21 cellular contexts compared by ENCODE assay signal in genomic region chr18:49886891-49887764, GRCh38.
DNase-seq lines count a peak whose midpoint lies in the region; ATAC-seq, FAIRE-seq and TF ChIP-seq lines count a peak whose summit lies in the region.
"Had no signal": no experiment of that assay in that cellular context is flagged by ENCODE, and none has a peak within 500 bp of the region (broad histone marks: within the 10 kb centered on the region; RNA-seq: fewer than 3 reads in every experiment).

No MANE protein-coding gene starts in this region.

- TF ChIP-seq EP300 in K562 (IDR thresholded peaks at IDR 0.05; ENCODE audit: low read length), result no peak

- no peak for FAIRE-seq in K562 (lab: Jason Lieb, UNC)
- FAIRE-seq: endometrium had no signal

- H3K4me3 ChIP-seq in Karpas-422 (ENCODE audit: low read length), result no peak overlapping the region
- no peak overlapping the region for H3K4me3 ChIP-seq in K562
- no peak overlapping the region for H3K4me3 ChIP-seq in brain microvascular endothelial cell (ENCODE audit: low read depth, low read length)
- H3K4me3 ChIP-seq: heart right ventricle, MG63, Peyer's patch, vagina had no signal

- BruUV-seq in K562 (replicated peaks; lab: Mats Ljungman, UMichigan), result no TSS peak

- H3K27me3 ChIP-seq in Karpas-422 (ENCODE audit: low read length), result no peaks in the 10 kb centered on the region
- H3K27me3 ChIP-seq in K562 (ENCODE audit: control insufficient read depth in 2 of 2, insufficient read depth in 2 of 2, low read length in 2 of 2), result no peaks in the 10 kb centered on the region
- no peaks in the 10 kb centered on the region for H3K27me3 ChIP-seq in brain microvascular endothelial cell (replicated peaks)
- H3K27me3 ChIP-seq: MG63, Peyer's patch, vagina had no signal

- peak; percentile 75 for ATAC-seq in activated naive CD8-positive, alpha-beta T cell treated with anti-CD3 and anti-CD28 coated beads, Interleukin-2, amount 50 U/mL, for 24 hours
- ATAC-seq in K562 (peak; percentile 69), HG03108 (IDR thresholded peaks at IDR 0.05; ENCODE audit: unreplicated experiment) (no peak)
- ATAC-seq: heart right ventricle, left colon had no signal

- no peaks in the 10 kb centered on the region for H4K20me1 ChIP-seq in Karpas-422 (ENCODE audit: insufficient read depth, low read depth, low read length)
- H4K20me1 ChIP-seq in K562 (replicated peaks; ENCODE audit: control insufficient read depth, insufficient read depth, low read length), result no peaks in the 10 kb centered on the region

- POLR2A ChIA-PET in K562 (lab: Yijun Ruan, JAX), result no interaction called here

- no peak overlapping the region for H3K4me3 Mint-ChIP-seq in activated naive CD8-positive, alpha-beta T cell treated with anti-CD3 and anti-CD28 coated beads, Interleukin-2, amount 50 U/mL, for 24 hours
- H3K4me3 Mint-ChIP-seq in activated naive CD8-positive, alpha-beta T cell treated with anti-CD3 and anti-CD28 coated beads for 36 hours, result no peak overlapping the region
- H3K4me3 Mint-ChIP-seq in type B pancreatic cell, result no peak overlapping the region
- H3K4me3 Mint-ChIP-seq: activated CD4-positive, alpha-beta T cell treated with anti-CD3 and anti-CD28 coated beads, Interleukin-2, amount 10 ng/mL, durations not matched to agents 24 days and 14 days; brain; naive B cell had no signal

- TF ChIP-seq RAD21 in K562 (CRISPR knock-in tag; conservative IDR thresholded peaks at IDR 0.05 in 1 of 2, IDR thresholded peaks at IDR 0.05 in 1 of 2), result peak in 1 of 2 experiments; percentile 40; a peak in 2 of 4 replicates

- in situ Hi-C loops in K562 (cut with MboI) (no loop called here), brain microvascular endothelial cell (cut with HindIII; ENCODE audit: low pct_ligation_motif_present, low sequenced_read_pairs) (no loop called here)

- 0% methylated on average over 9 of the region's 10 CpGs for WGBS in K562 (ENCODE audit: insufficient coverage, low coverage, missing lambda C conversion rate)

- H3K9me1 ChIP-seq in K562 (ENCODE audit: control insufficient read depth, insufficient read depth, low read length), result no peaks in the 10 kb centered on the region

- H3K9ac ChIP-seq in Karpas-422 (ENCODE audit: low read length) (no peak overlapping the region), K562 (ENCODE audit: insufficient read depth in 1 of 2, low read depth in 2 of 2, low read length in 2 of 2) (no peak overlapping the region)

- no peak for TF ChIP-seq POLR2A in K562 (conservative IDR thresholded peaks at IDR 0.05)

- H3K27ac ChIP-seq in Karpas-422 (ENCODE audit: low read length), result no peak overlapping the region
- H3K27ac ChIP-seq in K562 (ENCODE audit: extremely low read depth, low read depth, low read length), result no peak overlapping the region
- no peak overlapping the region for H3K27ac ChIP-seq in brain microvascular endothelial cell
- no peak overlapping the region for H3K27ac ChIP-seq in caudate nucleus (ENCODE audit: low read depth, low read length)
- H3K27ac ChIP-seq: heart right ventricle, Peyer's patch, vagina had no signal

- H3K9me3 ChIP-seq in Karpas-422 (ENCODE audit: low read length) (no peaks in the 10 kb centered on the region), K562 (replicated peaks; ENCODE audit: control insufficient read depth, insufficient read depth, low read depth, low read length) (no peaks in the 10 kb centered on the region)
- H3K9me3 ChIP-seq: heart right ventricle, MG63, Peyer's patch, vagina had no signal

- H3K27me3 Mint-ChIP-seq in activated naive CD8-positive, alpha-beta T cell treated with anti-CD3 and anti-CD28 coated beads, Interleukin-2, amount 50 U/mL, for 24 hours, result peaks cover 4% of the 10 kb centered on the region
- peaks cover 4% of the 10 kb centered on the region for H3K27me3 Mint-ChIP-seq in activated naive CD8-positive, alpha-beta T cell treated with anti-CD3 and anti-CD28 coated beads for 36 hours
- H3K27me3 Mint-ChIP-seq in type B pancreatic cell, result no peaks in the 10 kb centered on the region

- H3K4me2 ChIP-seq in Karpas-422 (ENCODE audit: low read depth, low read length, poor library complexity, severe bottlenecking), result no peak overlapping the region
- no peak overlapping the region for H3K4me2 ChIP-seq in K562 (ENCODE audit: insufficient read depth, low read length)

- H3K4me1 ChIP-seq in Karpas-422 (ENCODE audit: low read length) (no peaks in the 10 kb centered on the region), K562 (replicated peaks in 1 of 2; ENCODE audit: control insufficient read depth in 2 of 2, insufficient read depth in 2 of 2, low read length in 2 of 2) (no peaks in the 10 kb centered on the region)
- H3K4me1 ChIP-seq: heart right ventricle, Peyer's patch, vagina had no signal

- CTCF ChIA-PET in K562 (lab: Yijun Ruan, JAX; ENCODE audit: low intra/inter-chr PET ratio), result no interaction called here

- H2AFZ ChIP-seq in Karpas-422 (ENCODE audit: low read length) (no peak overlapping the region), K562 (ENCODE audit: low read depth, low read length) (no peak overlapping the region)

- intact Hi-C loops in K562 (cut with micrococcal nuclease), result no loop called here

- no peaks in the 10 kb centered on the region for H3K4me1 Mint-ChIP-seq in activated naive CD8-positive, alpha-beta T cell treated with anti-CD3 and anti-CD28 coated beads, Interleukin-2, amount 50 U/mL, for 24 hours
- H3K4me1 Mint-ChIP-seq in activated naive CD8-positive, alpha-beta T cell treated with anti-CD3 and anti-CD28 coated beads for 36 hours, result no peaks in the 10 kb centered on the region
- peaks cover 4% of the 10 kb centered on the region for H3K4me1 Mint-ChIP-seq in type B pancreatic cell (ENCODE audit: unreplicated experiment)
- H3K4me1 Mint-ChIP-seq: activated CD4-positive, alpha-beta T cell treated with anti-CD3 and anti-CD28 coated beads, Interleukin-2, amount 10 ng/mL, durations not matched to agents 24 days and 14 days; naive B cell had no signal

- H3K79me2 ChIP-seq in Karpas-422 (ENCODE audit: low read length) (no peaks in the 10 kb centered on the region), K562 (ENCODE audit: control insufficient read depth, insufficient read depth, low read length) (no peaks in the 10 kb centered on the region)

- no peaks in the 10 kb centered on the region for H3K36me3 ChIP-seq in Karpas-422 (ENCODE audit: insufficient read depth, low read length)
- no peaks in the 10 kb centered on the region for H3K36me3 ChIP-seq in K562 (ENCODE audit: control insufficient read depth, insufficient read depth, low read length)
- H3K36me3 ChIP-seq in brain microvascular endothelial cell (replicated peaks), result no peaks in the 10 kb centered on the region
- H3K36me3 ChIP-seq: heart right ventricle, MG63, vagina had no signal

- H3K36me3 Mint-ChIP-seq in activated naive CD8-positive, alpha-beta T cell treated with anti-CD3 and anti-CD28 coated beads, Interleukin-2, amount 50 U/mL, for 24 hours (ENCODE audit: low read depth), result no peaks in the 10 kb centered on the region
- H3K36me3 Mint-ChIP-seq in activated naive CD8-positive, alpha-beta T cell treated with anti-CD3 and anti-CD28 coated beads for 36 hours, result no peaks in the 10 kb centered on the region
- peaks cover 5% of the 10 kb centered on the region for H3K36me3 Mint-ChIP-seq in type B pancreatic cell
- H3K36me3 Mint-ChIP-seq: brain, naive B cell had no signal

- no peaks in the 10 kb centered on the region for H3K9me2 ChIP-seq in Karpas-422 (replicated peaks; ENCODE audit: insufficient read depth, low read length)

- TF ChIP-seq CTCF in K562 (IDR thresholded peaks at IDR 0.05 in 2 of 3, conservative IDR thresholded peaks at IDR 0.05 in 1 of 3; ENCODE audit: insufficient read depth in 2 of 3, low read depth in 1 of 3, low read length in 3 of 3) (peak; percentile 34 to 45 (median 39); a peak in 5 of 6 replicates), type B pancreatic cell (conservative IDR thresholded peaks at IDR 0.05) (peak; percentile 17), brain microvascular endothelial cell (IDR thresholded peaks at IDR 0.05; ENCODE audit: low read depth, low read length, missing control alignments) (no peak)

- H3K27ac Mint-ChIP-seq in activated naive CD8-positive, alpha-beta T cell treated with anti-CD3 and anti-CD28 coated beads, Interleukin-2, amount 50 U/mL, for 24 hours, result no peak overlapping the region
- no peak overlapping the region for H3K27ac Mint-ChIP-seq in activated naive CD8-positive, alpha-beta T cell treated with anti-CD3 and anti-CD28 coated beads for 36 hours
- H3K27ac Mint-ChIP-seq in type B pancreatic cell, result no peak overlapping the region
- H3K27ac Mint-ChIP-seq: activated CD4-positive, alpha-beta T cell treated with anti-CD3 and anti-CD28 coated beads, Interleukin-2, amount 10 ng/mL, durations not matched to agents 24 days and 14 days; brain; naive B cell had no signal

- DNase-seq in activated naive CD8-positive, alpha-beta T cell treated with anti-CD3 and anti-CD28 coated beads, Interleukin-2, amount 50 U/mL, for 24 hours, result no peak
- no peak for DNase-seq in activated naive CD8-positive, alpha-beta T cell treated with anti-CD3 and anti-CD28 coated beads for 36 hours
- peak; percentile 71 for DNase-seq in Karpas-422
- peak in 2 of 4 experiments; percentile 11 to 23 for DNase-seq in K562 (ENCODE audit: extremely low read depth in 1 of 4, low spot score in 3 of 4)
- no peak for DNase-seq in type B pancreatic cell (ENCODE audit: extremely low spot score, unreplicated experiment)
- DNase-seq in brain microvascular endothelial cell, result no peak
- no peak for DNase-seq in caudate nucleus (lab: John Stamatoyannopoulos, UW)
- DNase-seq: activated CD4-positive, alpha-beta T cell treated with anti-CD3 and anti-CD28 coated beads, Interleukin-2, amount 10 ng/mL, durations not matched to agents 24 days and 14 days; activated effector memory CD4-positive, alpha-beta T cell treated with Interleukin-2 at 50 U/mL for 16 hours; DMS79 treated with DMSO at 0.1 percent for 48 hours; heart right ventricle; left colon; MG63; naive B cell; Peyer's patch; stimulated activated CD4-positive, alpha-beta T cell treated with anti-CD3 and anti-CD28 coated beads, Interleukin-1b, Interleukin-23, amount 100 ng/mL, for 48 hours; T-helper 2 cell had no signal

- no peaks in the 10 kb centered on the region for H3K9me3 Mint-ChIP-seq in activated naive CD8-positive, alpha-beta T cell treated with anti-CD3 and anti-CD28 coated beads, Interleukin-2, amount 50 U/mL, for 24 hours
- no peaks in the 10 kb centered on the region for H3K9me3 Mint-ChIP-seq in activated naive CD8-positive, alpha-beta T cell treated with anti-CD3 and anti-CD28 coated beads for 36 hours
- H3K9me3 Mint-ChIP-seq in type B pancreatic cell, result no peaks in the 10 kb centered on the region
- H3K9me3 Mint-ChIP-seq: activated CD4-positive, alpha-beta T cell treated with anti-CD3 and anti-CD28 coated beads, Interleukin-2, amount 10 ng/mL, durations not matched to agents 24 days and 14 days; brain had no signal

TF ChIP-seq in K562, 482 proteins besides CTCF, POLR2A, EP300 and RAD21 (continues in another document):
- TF ChIP-seq SMC3 (conservative IDR thresholded peaks at IDR 0.05; ENCODE audit: insufficient read depth, low read depth, low read length), result 0 out of 2 replicates have a peak, but pooled peaks have one; percentile 4
